1 cellular context compared by ENCODE assay signal in the genomic region with DNA sequence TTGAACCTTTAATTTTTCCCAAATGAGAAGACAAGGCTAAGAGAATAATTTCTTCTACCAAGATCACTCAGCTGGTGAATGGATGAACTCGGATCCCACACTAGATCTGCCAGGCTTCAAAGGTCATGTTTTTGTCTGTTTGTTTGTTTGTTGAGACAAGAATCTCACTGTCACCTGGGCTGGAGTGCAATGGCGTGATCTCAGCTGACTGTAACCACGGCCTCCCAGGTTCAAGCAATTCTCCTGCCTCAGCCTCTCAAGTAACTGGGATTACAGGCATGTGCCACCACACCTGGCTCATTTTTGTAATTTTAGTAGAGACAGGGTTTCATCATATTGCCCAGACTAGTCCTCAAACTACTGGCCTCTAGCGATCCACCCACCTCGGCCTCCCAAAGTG.
TF ChIP-seq lines count a peak whose summit lies in the region.

No MANE protein-coding gene starts in this region.

TF ChIP-seq in liver, 16 proteins besides CTCF, POLR2A, EP300 and RAD21:
- TF ChIP-seq GABPA (IDR thresholded peaks at IDR 0.05 in 1 of 2, conservative IDR thresholded peaks at IDR 0.05 in 1 of 2) (peak in 1 of 2 donors; percentile 13), NR2F2 (IDR thresholded peaks at IDR 0.05) (no peak), HNF4A (conservative IDR thresholded peaks at IDR 0.05) (peak; percentile 54 to 62)
TF ChIP-seq in liver: peak in this region for 2.
